In the genomic region with DNA sequence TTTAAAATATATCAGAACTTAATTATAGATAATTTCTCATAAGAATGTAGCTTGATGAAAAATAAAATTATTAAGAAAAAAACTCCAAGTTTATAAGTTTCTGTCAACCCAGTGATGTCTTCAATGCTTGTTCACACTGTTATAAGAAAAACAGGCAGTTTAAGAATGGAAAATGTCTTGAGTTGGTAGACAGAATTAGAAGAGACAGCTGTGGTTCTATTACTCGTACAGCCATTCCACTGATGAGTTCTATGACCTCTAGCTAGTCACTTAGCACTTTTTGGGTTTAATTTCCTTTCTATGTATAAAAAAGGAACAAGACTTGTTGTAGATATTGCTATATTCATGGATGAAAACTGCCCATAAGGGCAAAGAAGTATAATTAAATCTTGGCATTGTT, we compare ENCODE assay signal across 7 cellular contexts.
"Had no signal": no experiment of that assay in that cellular context is flagged by ENCODE, and none has a peak within 500 bp of the region (broad histone marks: within the 10 kb centered on the region; RNA-seq: fewer than 3 reads in every experiment).

No MANE protein-coding gene starts in this region.

- H3K4me3 ChIP-seq: GM23338, HAP-1 had no signal

- H3K36me3 ChIP-seq: HAP-1 had no signal

- H3K9me3 ChIP-seq: HAP-1 had no signal

- H3K27ac ChIP-seq: HL-60 had no signal

- DNase-seq: H7, HFFc6 had no signal

- H3K4me2 ChIP-seq: GM23338 had no signal

- ATAC-seq: GM23338, HCT116, HepG2 had no signal

- H3K4me1 ChIP-seq: HAP-1 had no signal
